ENCODE assay signal across 9 cellular contexts in the genomic region with DNA sequence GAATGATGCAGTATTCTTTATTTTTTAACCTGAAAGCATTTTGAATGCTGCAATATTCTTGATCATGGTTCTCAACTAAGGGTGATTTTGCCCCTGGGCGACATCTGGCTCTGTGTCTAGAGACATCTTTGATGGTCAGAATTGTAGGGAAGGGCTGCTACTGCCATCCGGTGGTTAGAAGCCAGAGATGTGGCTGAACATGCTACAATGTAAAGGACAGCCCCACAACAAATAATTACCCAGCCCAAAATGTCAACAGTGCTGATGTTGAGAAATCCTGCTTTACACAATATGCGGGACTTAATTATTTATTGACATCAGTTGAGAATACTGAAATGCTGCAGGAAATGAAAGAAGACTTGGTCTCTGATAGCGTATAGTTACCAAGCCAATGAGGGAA. TPM values are rescaled to one million over a fixed set of nuclear protein-coding genes. Genes with fewer than 3 reads are reported as not detected.
DNase-seq lines count a peak whose midpoint lies in the region; ATAC-seq and TF ChIP-seq lines count a peak whose summit lies in the region.
"Had no signal": no experiment of that assay in that cellular context is flagged by ENCODE, and none has a peak within 500 bp of the region (broad histone marks: within the 10 kb centered on the region; RNA-seq: fewer than 3 reads in every experiment).

No MANE protein-coding gene starts in this region.

- ATAC-seq in GM19043 (IDR thresholded peaks at IDR 0.05; ENCODE audit: low read depth, unreplicated experiment) (peak; percentile 83), HG02938 (IDR thresholded peaks at IDR 0.05; ENCODE audit: unreplicated experiment) (no peak)

- H3K27me3 ChIP-seq in kidney epithelial cell (ENCODE audit: control insufficient read depth, insufficient read depth, low read length): no peaks in the 10 kb centered on the region

- DNase-seq in CD1c-positive myeloid dendritic cell (ENCODE audit: extremely low spot score) (peak; percentile 9), HT-29 (ENCODE audit: low spot score) (peak; percentile 56), SHP77 (lab: John Stamatoyannopoulos, UW) (peak; percentile 41 to 60), kidney epithelial cell (ENCODE audit: low read depth) (no peak), amniotic stem cell (lab: John Stamatoyannopoulos, UW) (no peak), NCI-H2171 (lab: John Stamatoyannopoulos, UW) (no peak)

- peak; percentile 64 for TF ChIP-seq CTCF in kidney epithelial cell (IDR thresholded peaks at IDR 0.05; ENCODE audit: insufficient read depth, low read length, poor library complexity, severe bottlenecking)

- H3K36me3 ChIP-seq in kidney epithelial cell (ENCODE audit: control insufficient read depth, insufficient read depth, low read length): no peaks in the 10 kb centered on the region

- H3K4me3 ChIP-seq in kidney epithelial cell (ENCODE audit: low read depth, low read length): no peak overlapping the region

RNA-seq across cellular contexts. Expression of gene SERPINB2, which starts 37.5 kb away (rescaled TPM):
- total RNA-seq in HT-29 (2014; rRNA removed; shearing (Covaris generic)): not detected in 2 replicates
- total RNA-seq in kidney epithelial cell: 3.3 and 4.1 TPM in 2 replicates

RNA-seq across cellular contexts. Expression of gene SERPINB10, which starts 57.7 kb away (rescaled TPM):
- not detected in 2 replicates for total RNA-seq in HT-29 (2014; rRNA removed; shearing (Covaris generic))
- total RNA-seq in kidney epithelial cell: not detected in 2 replicates
- total RNA-seq: subcutaneous adipose tissue had no signal

Comparison
In these comparisons a context has a peak if more than half of its experiments do, and no peak if none do; other contexts are left out.
1. DNase-seq: peak in CD1c-positive myeloid dendritic cell (single experiment), HT-29 (single experiment) and SHP77 (2 of 2); none in kidney epithelial cell (single experiment), amniotic stem cell (single experiment) and NCI-H2171 (single experiment).